In the genomic region with DNA sequence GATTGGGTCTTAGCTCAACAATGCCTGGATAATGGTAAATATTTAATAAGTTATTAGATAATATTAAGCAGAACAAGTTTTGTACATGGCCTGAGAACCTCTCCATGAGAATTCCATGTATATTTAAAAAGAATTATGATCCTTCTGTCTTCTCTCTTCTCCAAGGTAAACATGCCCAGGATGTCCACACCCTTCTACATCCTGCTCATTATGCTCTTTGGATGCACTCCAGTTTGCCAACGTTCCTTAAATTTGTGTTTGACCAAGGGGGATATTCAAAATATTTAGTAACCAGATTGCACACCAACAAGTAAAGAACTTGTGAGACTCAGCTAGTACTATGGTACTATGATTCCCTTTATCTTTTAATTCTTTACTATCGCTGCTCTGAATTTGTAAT, we compare ENCODE assay signal across 24 cellular contexts. TPM values are rescaled to one million over a fixed set of nuclear protein-coding genes. Genes with fewer than 3 reads are reported as not detected.
DNase-seq lines count a peak whose midpoint lies in the region; ATAC-seq and TF ChIP-seq lines count a peak whose summit lies in the region.
"Had no signal": no experiment of that assay in that cellular context is flagged by ENCODE, and none has a peak within 500 bp of the region (broad histone marks: within the 10 kb centered on the region; RNA-seq: fewer than 3 reads in every experiment).

No MANE protein-coding gene starts in this region.

- peak overlapping the region; percentile 42 for H3K27ac Mint-ChIP-seq in chondrocyte (ENCODE audit: unreplicated experiment)
- H3K27ac Mint-ChIP-seq: CD4-positive, alpha-beta memory T cell; GM23338 had no signal

- peak overlapping the region; percentile 3; the same call in 1 of the 2 replicates for H3K9ac ChIP-seq in PC-3 (ENCODE audit: low read length)
- H3K9ac ChIP-seq: BLaER1 treated with 17β-estradiol and CSF1 and Interleukin-3, amounts not matched to agents 10 nM and 100 nM; KMS-11 had no signal

- H3K36me3 Mint-ChIP-seq in chondrocyte (ENCODE audit: low read depth): peaks cover 5% of the 10 kb centered on the region
- H3K36me3 Mint-ChIP-seq: CD4-positive, alpha-beta memory T cell had no signal

- peak; percentile 66 for ATAC-seq in PC-3
- ATAC-seq in left colon: peak; percentile 31
- no peak for ATAC-seq in upper lobe of right lung
- ATAC-seq in HG03095 (IDR thresholded peaks at IDR 0.05; ENCODE audit: unreplicated experiment): no peak
- no peak for ATAC-seq in GM21529 (IDR thresholded peaks at IDR 0.05; ENCODE audit: unreplicated experiment)
- ATAC-seq: GM12878, GM23338 had no signal

- H3K4me3 ChIP-seq in PC-3 (ENCODE audit: low read length): no peak overlapping the region
- no peak overlapping the region for H3K4me3 ChIP-seq in upper lobe of right lung
- H3K4me3 ChIP-seq in MG63: no peak overlapping the region
- H3K4me3 ChIP-seq: BLaER1 treated with 17β-estradiol and CSF1 and Interleukin-3, amounts not matched to agents 10 nM and 100 nM; GM12878; GM23338; HAP-1 had no signal

- no peaks in the 10 kb centered on the region for H4K20me1 ChIP-seq in PC-3 (ENCODE audit: low read length)
- H4K20me1 ChIP-seq: BLaER1 treated with 17β-estradiol and CSF1 and Interleukin-3, amounts not matched to agents 10 nM and 100 nM had no signal

- POLR2A ChIA-PET in PC-3 (lab: Charles Lee; ENCODE audit: unreplicated experiment): interaction anchor here (0.5 to 0.6 kb wide), 3 partner anchors 29 to 92 kb away, joined by 3 to 4 read pairs (median 3); partner anchors contain the start of gene ERGIC2

- peaks cover 15% of the 10 kb centered on the region for H3K9me3 Mint-ChIP-seq in chondrocyte (ENCODE audit: low read depth)

- H3K79me2 ChIP-seq in PC-3 (ENCODE audit: low read length): no peaks in the 10 kb centered on the region

- CTCF ChIA-PET in PC-3 (lab: Charles Lee): interaction anchor here (0.6 kb wide), 1 partner anchor 90 kb away, joined by 3 read pairs; no protein-coding TSS in a partner anchor

- H3K4me3 Mint-ChIP-seq in chondrocyte (ENCODE audit: unreplicated experiment): no peak overlapping the region
- H3K4me3 Mint-ChIP-seq: CD4-positive, alpha-beta memory T cell; GM23338 had no signal

- peak overlapping the region; percentile 17 for H3K4me2 ChIP-seq in PC-3 (ENCODE audit: low read length)
- H3K4me2 ChIP-seq: BLaER1 treated with 17β-estradiol and CSF1 and Interleukin-3, amounts not matched to agents 10 nM and 100 nM; GM23338; KMS-11 had no signal

- peaks cover 30% of the 10 kb centered on the region for H3K4me1 Mint-ChIP-seq in chondrocyte (ENCODE audit: low read depth)

- H3K9me3 ChIP-seq in PC-3 (ENCODE audit: low read length) (0 out of 2 replicates have a peak, but pooled peaks cover 9% of the 10 kb centered on the region), upper lobe of right lung (no peaks in the 10 kb centered on the region), MG63 (no peaks in the 10 kb centered on the region; the same call in 1 of the 2 replicates)
- H3K9me3 ChIP-seq: HAP-1 had no signal

- H3K27ac ChIP-seq in PC-3 (ENCODE audit: low read length) (peak overlapping the region; percentile 56), upper lobe of right lung (peak overlapping the region; percentile 25)
- H3K27ac ChIP-seq: BLaER1 treated with 17β-estradiol and CSF1 and Interleukin-3, amounts not matched to agents 10 nM and 100 nM; KMS-11 had no signal

- TF ChIP-seq CTCF in PC-3 (conservative IDR thresholded peaks at IDR 0.05; ENCODE audit: low read depth, low read length) (no peak), chondrocyte (IDR thresholded peaks at IDR 0.05) (no peak), upper lobe of right lung (IDR thresholded peaks at IDR 0.05) (no peak)

- H3K36me3 ChIP-seq in PC-3 (ENCODE audit: low read depth, low read length): no peaks in the 10 kb centered on the region
- H3K36me3 ChIP-seq in upper lobe of right lung: no peaks in the 10 kb centered on the region
- no peaks in the 10 kb centered on the region for H3K36me3 ChIP-seq in MG63
- H3K36me3 ChIP-seq: BLaER1 treated with 17β-estradiol and CSF1 and Interleukin-3, amounts not matched to agents 10 nM and 100 nM; HAP-1 had no signal

- BruUV-seq in PC-3 (replicated peaks; lab: Mats Ljungman, UMichigan): no TSS peak

- intact Hi-C loops in PC-3 (cut with micrococcal nuclease) (loop anchor here (1.0 to 5.0 kb wide), 5 partner anchors 44 to 263 kb away; partner anchors contain the start of gene ERGIC2), left colon (cut with DNase I, micrococcal nuclease) (no loop called here), upper lobe of right lung (cut with DNase I) (no loop called here)

- peaks cover 2% of the 10 kb centered on the region for H3K27me3 Mint-ChIP-seq in chondrocyte (ENCODE audit: low read depth)

- DNase-seq in PC-3: peak; percentile 86
- DNase-seq in chondrocyte (ENCODE audit: low spot score): no peak
- DNase-seq in left colon: no peak
- DNase-seq in upper lobe of right lung: no peak
- no peak for DNase-seq in MG63
- DNase-seq: Caco-2; CD4-positive, alpha-beta memory T cell; DND-41; IMR-90; NCI-H1417; NCI-H1694 treated with DMSO at 0.1 percent for 48 hours; NCI-H2107; NCI-H2227 treated with DMSO at 0.1 percent for 48 hours; NCI-H510A treated with DMSO at 0.1 percent for 48 hours; NCI-H82; OCI-M1; Right ventricle myocardium superior had no signal

- H3K27me3 ChIP-seq in PC-3 (ENCODE audit: low read length) (no peaks in the 10 kb centered on the region), upper lobe of right lung (no peaks in the 10 kb centered on the region), MG63 (no peaks in the 10 kb centered on the region)
- H3K27me3 ChIP-seq: BLaER1 treated with 17β-estradiol and CSF1 and Interleukin-3, amounts not matched to agents 10 nM and 100 nM had no signal

- no peak overlapping the region for H2AFZ ChIP-seq in PC-3 (ENCODE audit: low read length)
- H2AFZ ChIP-seq: GM23338 had no signal

- 0 out of 2 replicates have a peak, but pooled peaks cover 7% of the 10 kb centered on the region for H3K9me2 ChIP-seq in PC-3 (replicated peaks; ENCODE audit: low read length)

- H3F3A ChIP-seq in PC-3 (ENCODE audit: low read length, unreplicated experiment): no peaks in the 10 kb centered on the region

- H3K4me1 ChIP-seq in PC-3 (ENCODE audit: insufficient read depth, low read length): peaks cover 40% of the 10 kb centered on the region
- no peaks in the 10 kb centered on the region for H3K4me1 ChIP-seq in upper lobe of right lung
- H3K4me1 ChIP-seq: Caco-2, HAP-1 had no signal

RNA-seq across cellular contexts. Expression of gene ERGIC2, which starts 44.8 kb away (rescaled TPM):
- total RNA-seq in PC-3 (2014; rRNA removed) (142 and 184 TPM in 2 replicates), chondrocyte (73.4 to 106 TPM (median 74.4 TPM) in 3 replicates), left colon (10 to 100 TPM; 33.7 to 46.8 TPM), upper lobe of right lung (64.0 TPM)
- total RNA-seq in MG63 (2014; rRNA removed; shearing (Covaris generic); ENCODE audit: low replicate concordance): 140 and 257 TPM in 2 replicates

Comparison
In these comparisons a context has a peak if more than half of its experiments do, and no peak if none do; other contexts are left out.
1. ATAC-seq: peak in PC-3 (single experiment) and left colon (single experiment); none in upper lobe of right lung (single experiment), HG03095 (single experiment) and GM21529 (single experiment).